In the genomic region with DNA sequence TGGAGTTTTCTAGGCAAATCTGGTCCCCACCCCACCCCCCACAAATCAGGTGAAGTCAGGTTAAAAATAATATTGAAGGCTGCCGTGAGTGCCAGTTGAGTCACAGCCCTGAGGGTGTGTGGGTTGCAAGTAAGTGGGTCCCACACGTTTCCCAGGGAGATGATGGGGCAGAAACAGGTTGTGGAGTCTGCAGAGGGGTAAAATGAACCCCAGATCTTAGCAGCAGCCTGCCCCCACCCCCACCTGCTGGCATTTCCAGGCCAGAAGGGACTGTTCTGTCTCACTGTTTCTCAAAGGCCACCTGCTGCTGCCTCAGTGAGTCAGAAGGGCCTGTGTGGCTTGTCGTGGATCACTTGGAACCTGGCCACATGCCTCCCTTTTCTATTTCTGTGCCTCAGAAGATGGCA, we compare ENCODE assay signal across 11 cellular contexts. TPM values are rescaled to one million over a fixed set of nuclear protein-coding genes. Genes with fewer than 3 reads are reported as not detected.
DNase-seq lines count a peak whose midpoint lies in the region; ATAC-seq and TF ChIP-seq lines count a peak whose summit lies in the region.
"Had no signal": no experiment of that assay in that cellular context is flagged by ENCODE, and none has a peak within 500 bp of the region (broad histone marks: within the 10 kb centered on the region; RNA-seq: fewer than 3 reads in every experiment).

No MANE protein-coding gene starts in this region.

- BruUV-seq in PC-3 (replicated peaks; lab: Mats Ljungman, UMichigan) = no TSS peak

- H3K4me2 ChIP-seq in PC-3 (ENCODE audit: low read length) = peak overlapping the region; percentile 6
- H3K4me2 ChIP-seq: BLaER1 treated with 17β-estradiol and CSF1 and Interleukin-3, amounts not matched to agents 10 nM and 100 nM had no signal

- intact Hi-C loops in CD4-positive, alpha-beta memory T cell (cut with micrococcal nuclease) = no loop called here
- intact Hi-C loops in PC-3 (cut with micrococcal nuclease) = no loop called here
- intact Hi-C loops in upper lobe of right lung (cut with DNase I) = no loop called here

- CTCF ChIA-PET in CD4-positive, alpha-beta memory T cell (lab: Charles Lee; ENCODE audit: partially characterized antibody) = interaction anchor here (0.9 to 1.4 kb wide), 3 partner anchors 9 to 134 kb away, joined by 3 read pairs; no protein-coding TSS in a partner anchor
- CTCF ChIA-PET in PC-3 (lab: Charles Lee) = no interaction called here

- H3K27ac ChIP-seq in CD4-positive, alpha-beta memory T cell (ENCODE audit: low read depth, low read length) = no peak overlapping the region
- H3K27ac ChIP-seq in PC-3 (ENCODE audit: low read length) (peak overlapping the region; percentile 70), upper lobe of right lung (no peak overlapping the region)
- H3K27ac ChIP-seq: BLaER1 treated with 17β-estradiol and CSF1 and Interleukin-3, amounts not matched to agents 10 nM and 100 nM had no signal

- POLR2A ChIA-PET in CD4-positive, alpha-beta memory T cell (lab: Charles Lee; ENCODE audit: partially characterized antibody) = interaction anchor here (1.2 to 1.7 kb wide), 4 partner anchors 10 to 135 kb away, joined by 4 to 11 read pairs (median 8); partner anchors contain the start of gene DUSP5
- POLR2A ChIA-PET in PC-3 (lab: Charles Lee; ENCODE audit: unreplicated experiment) = no interaction called here

- peaks cover 20% of the 10 kb centered on the region for H3K4me1 ChIP-seq in CD4-positive, alpha-beta memory T cell (ENCODE audit: insufficient read depth, low read length)
- peaks cover 20% of the 10 kb centered on the region for H3K4me1 ChIP-seq in PC-3 (ENCODE audit: insufficient read depth, low read length)
- no peaks in the 10 kb centered on the region for H3K4me1 ChIP-seq in upper lobe of right lung

- no peaks in the 10 kb centered on the region for H3K9me3 ChIP-seq in CD4-positive, alpha-beta memory T cell (ENCODE audit: control insufficient read depth in 1 of 2, low read length in 2 of 2)
- H3K9me3 ChIP-seq in PC-3 (ENCODE audit: low read length) (no peaks in the 10 kb centered on the region), upper lobe of right lung (no peaks in the 10 kb centered on the region)
- H3K9me3 ChIP-seq: BLaER1 treated with 17β-estradiol and CSF1 and Interleukin-3, amounts not matched to agents 10 nM and 100 nM had no signal

- TF ChIP-seq CTCF in PC-3 (conservative IDR thresholded peaks at IDR 0.05; ENCODE audit: low read depth, low read length) = no peak
- TF ChIP-seq CTCF in upper lobe of right lung (IDR thresholded peaks at IDR 0.05) = no peak

- DNase-seq in CD4-positive, alpha-beta memory T cell = no peak
- DNase-seq in PC-3 (peak; percentile 65), HUDEP-2 (lab: John Stamatoyannopoulos, UW; ENCODE audit: unreplicated experiment in 76 of 76) (no peak), upper lobe of right lung (no peak)
- peak; percentile 72 for DNase-seq in stimulated activated CD4-positive, alpha-beta T cell treated with anti-CD3 and anti-CD28 coated beads, Interleukin-15, amount 100 ng/mL, for 24 hours
- DNase-seq: erythroblast, Right ventricle myocardium superior had no signal

- no peaks in the 10 kb centered on the region for H3F3A ChIP-seq in PC-3 (ENCODE audit: low read length, unreplicated experiment)

- H3K9me2 ChIP-seq in PC-3 (replicated peaks; ENCODE audit: low read length) = no peaks in the 10 kb centered on the region

- peaks cover 0 to 9% of the 10 kb centered on the region in 2 donors for H3K36me3 Mint-ChIP-seq in CD4-positive, alpha-beta memory T cell
- no peaks in the 10 kb centered on the region for H3K36me3 Mint-ChIP-seq in activated naive CD4-positive, alpha-beta T cell treated with anti-CD3 and anti-CD28 coated beads, Interleukin-2, amount 50 U/mL, for 24 hours

- no peaks in the 10 kb centered on the region for H3K27me3 ChIP-seq in CD4-positive, alpha-beta memory T cell (ENCODE audit: insufficient read depth, low read length)
- H3K27me3 ChIP-seq in PC-3 (ENCODE audit: low read length) (no peaks in the 10 kb centered on the region), upper lobe of right lung (no peaks in the 10 kb centered on the region)
- H3K27me3 ChIP-seq: BLaER1 treated with 17β-estradiol and CSF1 and Interleukin-3, amounts not matched to agents 10 nM and 100 nM had no signal

- H3K79me2 ChIP-seq in PC-3 (ENCODE audit: low read length) = no peaks in the 10 kb centered on the region

- H3K4me3 Mint-ChIP-seq in CD4-positive, alpha-beta memory T cell = peak overlapping the region in 3 of 8 donors; percentile 6 to 87 (median 77)
- peak overlapping the region; percentile 56 for H3K4me3 Mint-ChIP-seq in activated naive CD4-positive, alpha-beta T cell treated with anti-CD3 and anti-CD28 coated beads, Interleukin-2, amount 50 U/mL, for 24 hours

- peak overlapping the region; percentile 26 for H3K9ac ChIP-seq in PC-3 (ENCODE audit: low read length)
- H3K9ac ChIP-seq: BLaER1 treated with 17β-estradiol and CSF1 and Interleukin-3, amounts not matched to agents 10 nM and 100 nM had no signal

- H3K27me3 Mint-ChIP-seq in CD4-positive, alpha-beta memory T cell = no peaks in the 10 kb centered on the region
- no peaks in the 10 kb centered on the region for H3K27me3 Mint-ChIP-seq in activated naive CD4-positive, alpha-beta T cell treated with anti-CD3 and anti-CD28 coated beads, Interleukin-2, amount 50 U/mL, for 24 hours

- peaks cover 16 to 27% (median 22%) of the 10 kb centered on the region in 4 donors for H3K4me1 Mint-ChIP-seq in CD4-positive, alpha-beta memory T cell
- peaks cover 52% of the 10 kb centered on the region for H3K4me1 Mint-ChIP-seq in activated naive CD4-positive, alpha-beta T cell treated with anti-CD3 and anti-CD28 coated beads, Interleukin-2, amount 50 U/mL, for 24 hours

- H3K36me3 ChIP-seq in CD4-positive, alpha-beta memory T cell (ENCODE audit: insufficient read depth, low read length) = no peaks in the 10 kb centered on the region
- H3K36me3 ChIP-seq in PC-3 (ENCODE audit: low read depth, low read length) (no peaks in the 10 kb centered on the region), upper lobe of right lung (no peaks in the 10 kb centered on the region)
- H3K36me3 ChIP-seq: BLaER1 treated with 17β-estradiol and CSF1 and Interleukin-3, amounts not matched to agents 10 nM and 100 nM had no signal

- H4K20me1 ChIP-seq in PC-3 (ENCODE audit: low read length) = no peaks in the 10 kb centered on the region
- H4K20me1 ChIP-seq: BLaER1 treated with 17β-estradiol and CSF1 and Interleukin-3, amounts not matched to agents 10 nM and 100 nM had no signal

- ATAC-seq in PC-3 = peak; percentile 50
- ATAC-seq in GM19463 (IDR thresholded peaks at IDR 0.05; ENCODE audit: unreplicated experiment) = no peak
- ATAC-seq in upper lobe of right lung = no peak
- no peak for ATAC-seq in HG03039 (IDR thresholded peaks at IDR 0.05; ENCODE audit: unreplicated experiment)

- H3K9me3 Mint-ChIP-seq in CD4-positive, alpha-beta memory T cell = peaks cover 0 to 8% (median 4%) of the 10 kb centered on the region in 8 donors
- H3K9me3 Mint-ChIP-seq in activated naive CD4-positive, alpha-beta T cell treated with anti-CD3 and anti-CD28 coated beads, Interleukin-2, amount 50 U/mL, for 24 hours = no peaks in the 10 kb centered on the region

- H3K4me3 ChIP-seq in CD4-positive, alpha-beta memory T cell (ENCODE audit: low read length in 2 of 2) = peak overlapping the region in 1 of 2 donors; percentile 41
- H3K4me3 ChIP-seq in PC-3 (ENCODE audit: low read length) (no peak overlapping the region), upper lobe of right lung (no peak overlapping the region)
- H3K4me3 ChIP-seq: BLaER1 treated with 17β-estradiol and CSF1 and Interleukin-3, amounts not matched to agents 10 nM and 100 nM had no signal

- peak overlapping the region; percentile 29; the same call in 1 of the 2 replicates for H2AFZ ChIP-seq in PC-3 (ENCODE audit: low read length)

- H3K27ac Mint-ChIP-seq in CD4-positive, alpha-beta memory T cell = peak overlapping the region in 4 of 7 donors; percentile 17 to 91 (median 52)
- peak overlapping the region; percentile 91 for H3K27ac Mint-ChIP-seq in activated naive CD4-positive, alpha-beta T cell treated with anti-CD3 and anti-CD28 coated beads, Interleukin-2, amount 50 U/mL, for 24 hours

RNA-seq across cellular contexts. Expression of gene SMNDC1, which starts 59.8 kb away (rescaled TPM):
- total RNA-seq in CD4-positive, alpha-beta memory T cell = 10 to 100 TPM; 39.0 to 39.3 TPM
- 10 to 100 TPM; 11.3 to 22.6 TPM for polyA plus RNA-seq in CD4-positive, alpha-beta memory T cell
- 16.3 and 18.4 TPM in 2 replicates for total RNA-seq in PC-3 (2014; rRNA removed)
- total RNA-seq in upper lobe of right lung = 35.8 TPM

Comparison
In these comparisons a context has a peak if more than half of its experiments do, and no peak if none do; other contexts are left out.
1. DNase-seq: peak in PC-3 (single experiment) and stimulated activated CD4-positive, alpha-beta T cell treated with anti-CD3 and anti-CD28 coated beads, Interleukin-15, amount 100 ng/mL, for 24 hours (single experiment); none in CD4-positive, alpha-beta memory T cell (0 of 5), HUDEP-2 (0 of 76) and upper lobe of right lung (single experiment).